In genomic region chr5:14445581-14446290, GRCh38 we compare ENCODE assay signal across 1 cellular context.
TF ChIP-seq lines count a peak whose summit lies in the region.

No MANE protein-coding gene starts in this region.

TF ChIP-seq in HepG2, 621 proteins besides CTCF, POLR2A, EP300 and RAD21 (continued from another document):
- TF ChIP-seq ETS1 (CRISPR knock-in tag; IDR thresholded peaks at IDR 0.05) (no peak), FUBP1 (CRISPR knock-in tag; IDR thresholded peaks at IDR 0.05; ENCODE audit: borderline replicate concordance) (no peak), HMG20A (CRISPR knock-in tag; IDR thresholded peaks at IDR 0.05; ENCODE audit: borderline replicate concordance) (no peak), ZFP62 (CRISPR knock-in tag; IDR thresholded peaks at IDR 0.05) (no peak), ZNF230 (CRISPR knock-in tag; IDR thresholded peaks at IDR 0.05) (no peak)
